ENCODE assay signal across 9 cellular contexts in the genomic region with DNA sequence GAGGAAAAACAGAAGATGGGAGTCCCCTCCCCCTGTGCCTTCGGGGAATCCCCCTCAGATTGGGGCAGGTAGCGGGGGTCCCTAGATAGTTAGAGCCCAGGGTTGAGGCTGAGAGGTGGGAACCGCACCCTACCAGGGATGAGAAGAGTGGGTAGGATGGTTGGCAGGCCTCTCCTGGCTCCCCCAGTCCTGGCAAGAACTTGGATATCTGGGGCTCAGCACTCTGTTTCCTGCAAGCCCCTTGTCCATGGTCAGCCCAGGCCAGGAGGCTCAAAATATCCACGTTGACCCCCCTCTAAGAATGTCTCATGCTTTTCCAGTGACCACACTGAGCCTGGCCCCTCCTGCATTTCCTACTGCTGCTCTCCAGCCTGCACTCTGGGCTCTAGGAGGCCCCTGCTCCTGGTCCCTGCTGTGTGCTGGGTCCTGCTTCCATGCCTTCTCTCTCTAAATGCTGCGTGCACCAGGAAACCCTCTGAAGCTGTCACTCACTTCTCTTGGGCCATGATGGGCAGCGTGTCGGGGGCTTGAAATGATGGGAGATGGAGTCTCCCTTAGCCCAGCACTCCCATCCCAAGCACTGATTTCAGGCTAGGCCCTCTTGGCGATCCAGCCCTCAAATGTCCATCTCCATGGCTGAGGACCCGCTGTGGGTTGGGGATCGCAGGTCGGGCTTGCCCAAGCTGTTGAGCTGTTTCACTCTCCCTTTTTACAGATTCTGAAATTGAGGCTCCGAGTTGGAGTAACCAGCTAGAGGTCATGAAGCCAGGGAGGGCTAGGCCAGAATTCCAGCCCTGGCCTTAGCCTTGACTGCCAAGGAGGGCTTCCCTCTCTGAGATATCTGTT. TPM values are rescaled to one million over a fixed set of nuclear protein-coding genes. Genes with fewer than 3 reads are reported as not detected.
DNase-seq lines count a peak whose midpoint lies in the region; ATAC-seq and TF ChIP-seq lines count a peak whose summit lies in the region.
"Had no signal": no experiment of that assay in that cellular context is flagged by ENCODE, and none has a peak within 500 bp of the region (broad histone marks: within the 10 kb centered on the region; RNA-seq: fewer than 3 reads in every experiment).

No MANE protein-coding gene starts in this region.

- H3K27ac Mint-ChIP-seq in effector memory CD8-positive, alpha-beta T cell: peak overlapping the region; percentile 88 to 97
- peak overlapping the region; percentile 76 for H3K27ac Mint-ChIP-seq in neural progenitor cell

- peak overlapping the region; percentile 100 for H3K4me2 ChIP-seq in BLaER1
- peak overlapping the region; percentile 73; the same call in 1 of the 2 replicates for H3K4me2 ChIP-seq in OCI-LY1 (ENCODE audit: low read length)
- peak overlapping the region; percentile 75 for H3K4me2 ChIP-seq in neural progenitor cell

- H2AFZ ChIP-seq in OCI-LY1 (ENCODE audit: low read length) (no peak overlapping the region), neural progenitor cell (replicated peaks) (no peak overlapping the region)

- H3F3A ChIP-seq in OCI-LY1 (ENCODE audit: insufficient read depth, low read length) (no peaks in the 10 kb centered on the region), neural progenitor cell (ENCODE audit: low read depth) (peaks cover 34% of the 10 kb centered on the region)

- no peaks in the 10 kb centered on the region for H3K27me3 ChIP-seq in BLaER1
- H3K27me3 ChIP-seq in OCI-LY1 (ENCODE audit: insufficient read depth, low read length): no peaks in the 10 kb centered on the region
- peaks cover 7% of the 10 kb centered on the region for H3K27me3 ChIP-seq in neural progenitor cell

- no peaks in the 10 kb centered on the region for H3K9me3 ChIP-seq in BLaER1
- H3K9me3 ChIP-seq in OCI-LY1 (ENCODE audit: low read length): no peaks in the 10 kb centered on the region
- H3K9me3 ChIP-seq in neural progenitor cell (ENCODE audit: low read depth): no peaks in the 10 kb centered on the region

- no peaks in the 10 kb centered on the region for H3K9me2 ChIP-seq in OCI-LY1 (ENCODE audit: low read depth, low read length)

- DNase-seq in effector memory CD8-positive, alpha-beta T cell: no peak
- DNase-seq in neural progenitor cell (ENCODE audit: low spot score) (no peak), HuH-7 (ENCODE audit: low spot score) (no peak), NCI-H69 (lab: John Stamatoyannopoulos, UW) (no peak), KG1 (lab: John Stamatoyannopoulos, UW) (no peak)

- H3K4me3 ChIP-seq in BLaER1 (peak overlapping the region; percentile 98), OCI-LY1 (ENCODE audit: low read depth, low read length, poor library complexity, severe bottlenecking) (peak overlapping the region; percentile 83), neural progenitor cell (no peak overlapping the region)

- H3K79me2 ChIP-seq in OCI-LY1 (ENCODE audit: insufficient read depth, low read length): peaks cover 9% of the 10 kb centered on the region; the same call in 1 of the 2 replicates
- peaks cover 39% of the 10 kb centered on the region for H3K79me2 ChIP-seq in neural progenitor cell (ENCODE audit: low read depth)

- H3K36me3 Mint-ChIP-seq in effector memory CD8-positive, alpha-beta T cell (ENCODE audit: insufficient read depth): peaks cover 57% of the 10 kb centered on the region
- H3K36me3 Mint-ChIP-seq in neural progenitor cell: peaks cover 14% of the 10 kb centered on the region

- H3K9me3 Mint-ChIP-seq in effector memory CD8-positive, alpha-beta T cell: no peaks in the 10 kb centered on the region
- no peaks in the 10 kb centered on the region for H3K9me3 Mint-ChIP-seq in neural progenitor cell

- no peaks in the 10 kb centered on the region for H3K27me3 Mint-ChIP-seq in effector memory CD8-positive, alpha-beta T cell
- peaks cover 10% of the 10 kb centered on the region for H3K27me3 Mint-ChIP-seq in neural progenitor cell (ENCODE audit: insufficient read depth, low read depth)

- ATAC-seq in effector memory CD8-positive, alpha-beta T cell (replicated peaks): no peak
- ATAC-seq in GM21381 (IDR thresholded peaks at IDR 0.05; ENCODE audit: unreplicated experiment): no peak

- H4K20me1 ChIP-seq in BLaER1 (peaks cover 80% of the 10 kb centered on the region), OCI-LY1 (ENCODE audit: insufficient read depth, low read length) (no peaks in the 10 kb centered on the region), neural progenitor cell (ENCODE audit: low read depth) (peaks cover 61% of the 10 kb centered on the region)

- H3K4me1 ChIP-seq in BLaER1 (peaks cover 49% of the 10 kb centered on the region), OCI-LY1 (ENCODE audit: insufficient read depth, low read length, severe bottlenecking) (peaks cover 35% of the 10 kb centered on the region), neural progenitor cell (peaks cover 25% of the 10 kb centered on the region)

- no peak for TF ChIP-seq CTCF in OCI-LY1 (IDR thresholded peaks at IDR 0.05; ENCODE audit: low read length)
- TF ChIP-seq CTCF in neural progenitor cell (IDR thresholded peaks at IDR 0.05): no peak

- H3K36me3 ChIP-seq in BLaER1: peaks cover 47% of the 10 kb centered on the region
- H3K36me3 ChIP-seq in OCI-LY1 (ENCODE audit: insufficient read depth, low read length): peaks cover 14% of the 10 kb centered on the region
- H3K36me3 ChIP-seq in neural progenitor cell: no peaks in the 10 kb centered on the region

- peaks cover 45 to 49% of the 10 kb centered on the region in 2 donors for H3K4me1 Mint-ChIP-seq in effector memory CD8-positive, alpha-beta T cell (ENCODE audit: low read depth in 2 of 2)
- H3K4me1 Mint-ChIP-seq in neural progenitor cell: peaks cover 43% of the 10 kb centered on the region

- H3K27ac ChIP-seq in BLaER1 (peak overlapping the region; percentile 93), OCI-LY1 (ENCODE audit: low read depth, low read length, poor library complexity, severe bottlenecking) (no peak overlapping the region), neural progenitor cell (no peak overlapping the region)

- peak overlapping the region; percentile 96 for H3K9ac ChIP-seq in BLaER1
- no peak overlapping the region; the same call in 1 of the 2 replicates for H3K9ac ChIP-seq in OCI-LY1 (ENCODE audit: low read length)
- no peak overlapping the region for H3K9ac ChIP-seq in neural progenitor cell

- peak overlapping the region; percentile 94 to 96 for H3K4me3 Mint-ChIP-seq in effector memory CD8-positive, alpha-beta T cell
- H3K4me3 Mint-ChIP-seq in neural progenitor cell: peak overlapping the region; percentile 81

RNA-seq across cellular contexts. Expression of gene MAP3K11, which starts 2.0 kb away (rescaled TPM):
- 9.9 and 42.0 TPM in 2 replicates for total RNA-seq in neural progenitor cell (ENCODE audit: low replicate concordance)

RNA-seq across cellular contexts. Expression of gene PCNX3, which starts 3.6 kb away (rescaled TPM):
- total RNA-seq in neural progenitor cell (ENCODE audit: low replicate concordance): 6.6 and 19.3 TPM in 2 replicates

RNA-seq across cellular contexts. Expression of gene KCNK7, which starts 16.4 kb away (rescaled TPM):
- total RNA-seq in neural progenitor cell (ENCODE audit: low replicate concordance): 0.34 TPM in 1 of 2 replicates, not detected in the other
- total RNA-seq: myocyte had no signal

RNA-seq across cellular contexts. Expression of gene SIPA1, which starts 25.9 kb away (rescaled TPM):
- 4.7 and 16.4 TPM in 2 replicates for total RNA-seq in neural progenitor cell (ENCODE audit: low replicate concordance)

RNA-seq across cellular contexts. Expression of gene EHBP1L1, which starts 36.1 kb away (rescaled TPM):
- 4.7 and 5.1 TPM in 2 replicates for total RNA-seq in neural progenitor cell (ENCODE audit: low replicate concordance)
